In the genomic region with DNA sequence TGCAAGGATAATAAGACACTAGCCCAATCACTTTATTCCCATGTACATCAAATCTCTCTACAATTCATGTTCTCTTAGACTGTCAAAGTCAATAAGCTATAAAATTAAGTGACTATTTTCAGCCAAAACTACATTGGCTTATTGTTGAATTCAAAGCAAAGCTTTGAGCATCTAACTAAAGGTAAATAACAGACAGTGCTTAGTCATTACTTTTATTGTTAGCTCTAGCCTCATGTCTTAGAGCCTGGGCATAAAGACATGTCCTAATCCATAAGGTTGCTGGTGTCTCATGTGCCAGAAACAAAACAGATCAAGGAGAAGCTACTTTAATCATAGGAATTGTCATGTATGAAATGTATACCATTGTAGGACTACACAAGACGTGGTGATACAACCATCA, we compare ENCODE assay signal across 10 cellular contexts.
"Had no signal": no experiment of that assay in that cellular context is flagged by ENCODE, and none has a peak within 500 bp of the region (broad histone marks: within the 10 kb centered on the region; RNA-seq: fewer than 3 reads in every experiment).

No MANE protein-coding gene starts in this region.

- H3K9me3 ChIP-seq: HAP-1 had no signal

- H3K9ac ChIP-seq: GM23248, KMS-11 had no signal

- H3K4me3 ChIP-seq: GM23248, HAP-1 had no signal

- H3K27ac ChIP-seq: GM23248, HL-60, KMS-11 had no signal

- H3K4me1 ChIP-seq: HAP-1 had no signal

- H2AFZ ChIP-seq: GM23248 had no signal

- H3K36me3 ChIP-seq: HAP-1 had no signal

- ATAC-seq: HCT116, HepG2 had no signal

- H3K4me2 ChIP-seq: KMS-11 had no signal

- DNase-seq: GM23248, GOT3, H7, HFFc6, KBM-7 had no signal
